In genomic region chr3:147411777-147412176, GRCh38 we compare ENCODE assay signal across 15 cellular contexts. TPM values are rescaled to one million over a fixed set of nuclear protein-coding genes. Genes with fewer than 3 reads are reported as not detected.
DNase-seq lines count a peak whose midpoint lies in the region; ATAC-seq and TF ChIP-seq lines count a peak whose summit lies in the region.
"Had no signal": no experiment of that assay in that cellular context is flagged by ENCODE, and none has a peak within 500 bp of the region (broad histone marks: within the 10 kb centered on the region; RNA-seq: fewer than 3 reads in every experiment).

No MANE protein-coding gene starts in this region.

- peak overlapping the region; percentile 75 for H3K4me3 ChIP-seq in psoas muscle
- H3K4me3 ChIP-seq: GM12878 had no signal

- H3K9me3 Mint-ChIP-seq in T-helper 1 cell treated with Interleukin-12 subunit alpha and Interleukin-12 subunit beta and Interleukin-4 antibody, amounts not matched to agents 30 μg/mL and 1 μg/mL, for 36 hours, result peaks cover 18% of the 10 kb centered on the region
- no peaks in the 10 kb centered on the region for H3K9me3 Mint-ChIP-seq in endothelial cell (ENCODE audit: unreplicated experiment)

- H3K27ac Mint-ChIP-seq in T-helper 1 cell treated with Interleukin-12 subunit alpha and Interleukin-12 subunit beta and Interleukin-4 antibody, amounts not matched to agents 30 μg/mL and 1 μg/mL, for 36 hours, result peak overlapping the region; percentile 67
- H3K27ac Mint-ChIP-seq in T-helper 17 cell (peak overlapping the region; percentile 71), endothelial cell (ENCODE audit: unreplicated experiment) (peak overlapping the region; percentile 7)
- H3K27ac Mint-ChIP-seq: effector memory CD8-positive, alpha-beta T cell had no signal

- no peak for DNase-seq in T-helper 1 cell
- DNase-seq in T-helper 17 cell, result no peak
- DNase-seq in endothelial cell (ENCODE audit: low spot score), result no peak
- DNase-seq in psoas muscle, result no peak
- DNase-seq in mesenteric fat pad (ENCODE audit: low spot score), result no peak
- DNase-seq in NCI-H1092 treated with DMSO at 0.1 percent for 48 hours (lab: John Stamatoyannopoulos, UW), result no peak
- no peak for DNase-seq in SKM-1 (lab: John Stamatoyannopoulos, UW; ENCODE audit: unreplicated experiment)
- DNase-seq: DMS79; effector memory CD8-positive, alpha-beta T cell; SIG-M5; thyroid gland had no signal

- ATAC-seq in T-helper 17 cell (no peak), psoas muscle (no peak)
- ATAC-seq: effector memory CD8-positive, alpha-beta T cell; GM12878 had no signal

- peaks cover 14% of the 10 kb centered on the region for H3K4me1 Mint-ChIP-seq in T-helper 1 cell treated with Interleukin-12 subunit alpha and Interleukin-12 subunit beta and Interleukin-4 antibody, amounts not matched to agents 30 μg/mL and 1 μg/mL, for 36 hours (ENCODE audit: low read depth)
- H3K4me1 Mint-ChIP-seq in T-helper 17 cell (peaks cover 6% of the 10 kb centered on the region), endothelial cell (ENCODE audit: unreplicated experiment) (peaks cover 48% of the 10 kb centered on the region)

- WGBS in psoas muscle, 3 donors, result 12 to 27% (median 12%) methylated on average over 17 of the region's 17 CpGs

- peak overlapping the region; percentile 73 for H3K27ac ChIP-seq in psoas muscle
- H3K27ac ChIP-seq: thyroid gland had no signal

- no peak overlapping the region for H3K4me3 Mint-ChIP-seq in T-helper 1 cell treated with Interleukin-12 subunit alpha and Interleukin-12 subunit beta and Interleukin-4 antibody, amounts not matched to agents 30 μg/mL and 1 μg/mL, for 36 hours
- H3K4me3 Mint-ChIP-seq in T-helper 17 cell (peak overlapping the region; percentile 47), endothelial cell (ENCODE audit: unreplicated experiment) (peak overlapping the region; percentile 79)

- TF ChIP-seq CTCF in endothelial cell (IDR thresholded peaks at IDR 0.05; ENCODE audit: unreplicated experiment) (no peak), psoas muscle (IDR thresholded peaks at IDR 0.05) (no peak)

- peaks cover 87% of the 10 kb centered on the region for H3K27me3 Mint-ChIP-seq in T-helper 1 cell treated with Interleukin-12 subunit alpha and Interleukin-12 subunit beta and Interleukin-4 antibody, amounts not matched to agents 30 μg/mL and 1 μg/mL, for 36 hours (ENCODE audit: low read depth)
- H3K27me3 Mint-ChIP-seq in T-helper 17 cell (peaks cover 67% of the 10 kb centered on the region), endothelial cell (ENCODE audit: unreplicated experiment) (peaks cover 57% of the 10 kb centered on the region)

- no peaks in the 10 kb centered on the region for H3K36me3 ChIP-seq in psoas muscle (ENCODE audit: insufficient read depth in 1 of 2, low read depth in 1 of 2)
- H3K36me3 ChIP-seq: thyroid gland had no signal

- intact Hi-C loops in psoas muscle (cut with DNase I), result loop anchor here in 1 of 2 donors (5.0 to 10.0 kb wide), 3 partner anchors 57 to 666 kb away; no protein-coding TSS in a partner anchor

- peaks cover 0 to 71% (median 10%) of the 10 kb centered on the region in 3 donors for H3K27me3 ChIP-seq in psoas muscle (ENCODE audit: insufficient read depth in 3 of 3, low read length in 2 of 3)

- H3K4me1 ChIP-seq in psoas muscle, result peaks cover 10% of the 10 kb centered on the region

- H3K36me3 Mint-ChIP-seq in T-helper 1 cell treated with Interleukin-12 subunit alpha and Interleukin-12 subunit beta and Interleukin-4 antibody, amounts not matched to agents 30 μg/mL and 1 μg/mL, for 36 hours (ENCODE audit: low read depth), result peaks cover 13% of the 10 kb centered on the region
- H3K36me3 Mint-ChIP-seq in T-helper 17 cell (ENCODE audit: low read depth), result peaks cover 8% of the 10 kb centered on the region
- H3K36me3 Mint-ChIP-seq in endothelial cell (ENCODE audit: low read depth, unreplicated experiment), result no peaks in the 10 kb centered on the region

- peaks cover 5% of the 10 kb centered on the region for H3K9me3 ChIP-seq in T-helper 17 cell (ENCODE audit: control insufficient read depth, low read length, poor library complexity, severe bottlenecking)
- no peaks in the 10 kb centered on the region for H3K9me3 ChIP-seq in psoas muscle
- H3K9me3 ChIP-seq: thyroid gland had no signal

RNA-seq across cellular contexts. Expression of gene ZIC1, which starts 2.6 kb away (rescaled TPM):
- total RNA-seq in T-helper 17 cell, result not detected
- total RNA-seq in endothelial cell (ENCODE audit: unreplicated experiment), result 4.1 TPM
- 1 to 10 TPM; 3.5 to 7.3 (median 5.1) TPM for total RNA-seq in psoas muscle
- polyA plus RNA-seq in psoas muscle, result 10 to 100 TPM in 1 of 3 donors, 1 to 10 TPM in 2; 2.3 to 10.2 (median 3.5) TPM
- not detected for total RNA-seq in mesenteric fat pad
- total RNA-seq: GM12878, renal cortical epithelial cell, thyroid gland had no signal
- polyA plus RNA-seq: GM12878 had no signal

RNA-seq across cellular contexts. Expression of gene ZIC4, which starts 5.4 kb away (rescaled TPM):
- total RNA-seq in T-helper 17 cell, result not detected
- total RNA-seq in endothelial cell (ENCODE audit: unreplicated experiment), result 2.2 TPM
- under 1 TPM; 0.15 to 0.73 (median 0.57) TPM for total RNA-seq in psoas muscle
- under 1 TPM; 0.10 to 1.00 (median 0.13) TPM for polyA plus RNA-seq in psoas muscle
- not detected for total RNA-seq in mesenteric fat pad
- total RNA-seq: GM12878, renal cortical epithelial cell, thyroid gland had no signal
- polyA plus RNA-seq: adipose tissue, GM12878 had no signal

Comparison
In these comparisons a context has a peak if more than half of its experiments do, and no peak if none do; other contexts are left out.
1. H3K27ac Mint-ChIP-seq: peak in every context shown above with its lines; median percentile 71 in T-helper 17 cell; 67 in T-helper 1 cell treated with Interleukin-12 subunit alpha and Interleukin-12 subunit beta and Interleukin-4 antibody, amounts not matched to agents 30 μg/mL and 1 μg/mL, for 36 hours; 7 in endothelial cell.